Comparison of ENCODE assay signal across 11 cellular contexts in the genomic region with DNA sequence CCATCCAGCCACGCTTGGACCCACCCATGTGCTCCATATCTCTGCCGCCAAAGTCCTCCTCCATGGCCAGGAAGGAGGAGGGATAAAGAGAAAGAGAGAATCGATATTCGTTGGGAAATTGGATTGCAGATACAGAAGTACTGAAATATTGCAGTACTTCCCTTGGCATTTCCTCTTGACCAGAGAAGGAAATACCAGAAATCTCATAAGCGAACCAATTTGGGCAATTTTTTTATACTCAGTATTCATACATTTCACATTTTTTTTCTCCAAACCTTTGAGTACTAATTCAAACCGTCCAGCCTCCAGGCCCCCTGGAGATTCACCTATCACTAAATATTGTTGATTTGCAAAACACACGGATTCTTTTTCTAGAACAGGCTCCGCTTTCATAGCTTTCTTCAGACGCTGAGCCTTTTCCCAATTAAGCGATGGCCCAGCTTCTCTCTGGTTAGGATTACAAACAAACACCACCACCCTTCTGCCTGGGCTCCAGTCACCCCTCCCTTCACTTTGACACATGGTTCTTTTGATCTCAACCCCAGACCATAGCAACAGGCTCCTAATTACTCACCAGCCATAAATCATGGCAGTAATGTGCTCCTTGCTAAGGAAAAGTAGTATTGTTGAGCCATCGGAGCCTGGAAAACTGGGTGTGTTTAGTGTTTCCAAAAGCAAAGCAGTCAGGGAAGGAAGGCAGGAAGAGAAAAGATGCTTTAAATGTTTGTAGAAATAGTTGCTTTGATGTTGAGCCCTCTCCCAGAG.
DNase-seq lines count a peak whose midpoint lies in the region; ATAC-seq and TF ChIP-seq lines count a peak whose summit lies in the region.
"Had no signal": no experiment of that assay in that cellular context is flagged by ENCODE, and none has a peak within 500 bp of the region (broad histone marks: within the 10 kb centered on the region; RNA-seq: fewer than 3 reads in every experiment).

No MANE protein-coding gene starts in this region.

- POLR2A ChIA-PET in GM10248 (lab: Yijun Ruan, JAX) = no interaction called here

- TF ChIP-seq CTCF in astrocyte of the spinal cord (IDR thresholded peaks at IDR 0.05; ENCODE audit: low read depth, low read length) (no peak), mesothelial cell of epicardium (IDR thresholded peaks at IDR 0.05; ENCODE audit: unreplicated experiment) (no peak), GM10248 (IDR thresholded peaks at IDR 0.05; ENCODE audit: control extremely low read depth, extremely low read depth, low read depth, missing control alignments) (no peak)

- H3K4me3 ChIP-seq in astrocyte of the spinal cord (ENCODE audit: low read depth, low read length) = no peak overlapping the region
- H3K4me3 ChIP-seq: body of pancreas, SJSA1 had no signal

- in situ Hi-C loops in astrocyte of the spinal cord (cut with HindIII; ENCODE audit: low sequenced_read_pairs) = no loop called here

- DNase-seq in DMS53 (lab: John Stamatoyannopoulos, UW) (peak; percentile 88), NCI-H1417 treated with DMSO at 0.1 percent for 48 hours (lab: John Stamatoyannopoulos, UW) (peak; percentile 99), astrocyte of the spinal cord (ENCODE audit: low read depth, low spot score) (peak; percentile 72), mesothelial cell of epicardium (ENCODE audit: low spot score in 2 of 2, unreplicated experiment in 2 of 2) (no peak), GM10248 (ENCODE audit: extremely low spot score) (no peak), activated gamma-delta T cell treated with Interleukin-2 at 50 U/mL for 16 hours (no peak)
- DNase-seq in stimulated activated CD4-positive, alpha-beta T cell treated with anti-CD3 and anti-CD28 coated beads, Interleukin-4, amount 100 ng/mL, for 4 hours = no peak
- DNase-seq: activated CD8-positive, alpha-beta T cell treated with anti-CD3 and anti-CD28 coated beads for 36 hours; body of pancreas had no signal

- no peaks in the 10 kb centered on the region for H3K9me3 Mint-ChIP-seq in mesothelial cell of epicardium
- H3K9me3 Mint-ChIP-seq: activated CD8-positive, alpha-beta T cell treated with anti-CD3 and anti-CD28 coated beads for 36 hours had no signal

- no peaks in the 10 kb centered on the region for H3K36me3 Mint-ChIP-seq in mesothelial cell of epicardium

- H3K4me3 Mint-ChIP-seq in mesothelial cell of epicardium = no peak overlapping the region
- H3K4me3 Mint-ChIP-seq: activated CD8-positive, alpha-beta T cell treated with anti-CD3 and anti-CD28 coated beads for 36 hours had no signal

- peak overlapping the region; percentile 73 for H3K27ac Mint-ChIP-seq in mesothelial cell of epicardium
- H3K27ac Mint-ChIP-seq: activated CD8-positive, alpha-beta T cell treated with anti-CD3 and anti-CD28 coated beads for 36 hours had no signal

- CTCF ChIA-PET in GM10248 (lab: Yijun Ruan, JAX) = interaction anchor here (1.3 kb wide), 1 partner anchor 22 kb away, joined by 3 read pairs; no protein-coding TSS in a partner anchor

- no peaks in the 10 kb centered on the region for H3K27me3 Mint-ChIP-seq in mesothelial cell of epicardium (ENCODE audit: low read depth)
- H3K27me3 Mint-ChIP-seq: activated CD8-positive, alpha-beta T cell treated with anti-CD3 and anti-CD28 coated beads for 36 hours had no signal

- no peak for ATAC-seq in GM18502 (IDR thresholded peaks at IDR 0.05; ENCODE audit: poor library complexity, unreplicated experiment)
- ATAC-seq: activated CD8-positive, alpha-beta T cell treated with anti-CD3 and anti-CD28 coated beads for 36 hours; body of pancreas had no signal

- H3K4me1 Mint-ChIP-seq in mesothelial cell of epicardium = peaks cover 22% of the 10 kb centered on the region

Comparison
In these comparisons a context has a peak if more than half of its experiments do, and no peak if none do; other contexts are left out.
1. DNase-seq: peak in DMS53 (single experiment), NCI-H1417 treated with DMSO at 0.1 percent for 48 hours (single experiment) and astrocyte of the spinal cord (single experiment); none in mesothelial cell of epicardium (0 of 2), GM10248 (single experiment), stimulated activated CD4-positive, alpha-beta T cell treated with anti-CD3 and anti-CD28 coated beads, Interleukin-4, amount 100 ng/mL, for 4 hours (0 of 2) and activated gamma-delta T cell treated with Interleukin-2 at 50 U/mL for 16 hours (single experiment).